8 cellular contexts compared by ENCODE assay signal in genomic region chr6:16690244-16691142, GRCh38.
DNase-seq lines count a peak whose midpoint lies in the region; ATAC-seq and TF ChIP-seq lines count a peak whose summit lies in the region.

No MANE protein-coding gene starts in this region.

- H3K27me3 ChIP-seq in suprapubic skin = no peaks in the 10 kb centered on the region

- peak; percentile 71 for ATAC-seq in GM19035 (IDR thresholded peaks at IDR 0.05; ENCODE audit: unreplicated experiment)
- peak; percentile 68 for ATAC-seq in HG03103 (IDR thresholded peaks at IDR 0.05; ENCODE audit: low read depth, unreplicated experiment)

- TF ChIP-seq CTCF in AG10803 (conservative IDR thresholded peaks at IDR 0.05; ENCODE audit: low read length) (no peak), suprapubic skin (IDR thresholded peaks at IDR 0.05) (no peak)

- peaks cover 76% of the 10 kb centered on the region for H3K4me1 Mint-ChIP-seq in activated T-helper 2 cell treated with anti-CD3 and anti-CD28 coated beads, Interferon-gamma antibody, Interleukin-2, Interleukin-4, amounts not matched to agents 10 μg/mL and 5 μg/mL and 100 μg/mL, durations not matched to agents 14 hours and 24 hours and 36 hours (ENCODE audit: low read depth)

- H3K27ac Mint-ChIP-seq in activated T-helper 2 cell treated with anti-CD3 and anti-CD28 coated beads, Interferon-gamma antibody, Interleukin-2, Interleukin-4, amounts not matched to agents 10 μg/mL and 5 μg/mL and 100 μg/mL, durations not matched to agents 14 hours and 24 hours and 36 hours = peak overlapping the region; percentile 93

- intact Hi-C loops in activated T-helper 2 cell treated with anti-CD3 and anti-CD28 coated beads, Interferon-gamma antibody, Interleukin-2, Interleukin-4, amounts not matched to agents 10 μg/mL and 5 μg/mL and 100 μg/mL, durations not matched to agents 14 hours and 24 hours and 36 hours (cut with micrococcal nuclease) = loop anchor here (1.0 to 10.0 kb wide), 10 partner anchors 9 to 916 kb away; no protein-coding TSS in a partner anchor
- intact Hi-C loops in cardiac septum (cut with DNase I) = no loop called here

- peak overlapping the region; percentile 51 for H3K4me3 Mint-ChIP-seq in activated T-helper 2 cell treated with anti-CD3 and anti-CD28 coated beads, Interferon-gamma antibody, Interleukin-2, Interleukin-4, amounts not matched to agents 10 μg/mL and 5 μg/mL and 100 μg/mL, durations not matched to agents 14 hours and 24 hours and 36 hours (ENCODE audit: low read depth)

- peaks cover 4% of the 10 kb centered on the region for H3K9me3 Mint-ChIP-seq in activated T-helper 2 cell treated with anti-CD3 and anti-CD28 coated beads, Interferon-gamma antibody, Interleukin-2, Interleukin-4, amounts not matched to agents 10 μg/mL and 5 μg/mL and 100 μg/mL, durations not matched to agents 14 hours and 24 hours and 36 hours

- H3K4me1 ChIP-seq in suprapubic skin = peaks cover 8% of the 10 kb centered on the region

- H3K4me3 ChIP-seq in AG10803 (ENCODE audit: low read length) (no peak overlapping the region), suprapubic skin (no peak overlapping the region)

- WGBS in suprapubic skin = 77% methylated on average over 7 of the region's 7 CpGs

- TF ChIP-seq EP300 in suprapubic skin (IDR thresholded peaks at IDR 0.05) = no peak

- peak; percentile 43 for DNase-seq in AG10803 (ENCODE audit: low read depth)
- DNase-seq in activated T-helper 2 cell treated with anti-CD3 and anti-CD28 coated beads, Interferon-gamma antibody, Interleukin-2, Interleukin-4, amounts not matched to agents 10 μg/mL and 5 μg/mL and 100 μg/mL, durations not matched to agents 14 hours and 24 hours and 36 hours (ENCODE audit: low spot score) = no peak
- peak; percentile 74 for DNase-seq in stimulated activated CD8-positive, alpha-beta memory T cell treated with anti-CD3 and anti-CD28 coated beads, Interleukin-4, amount 100 ng/mL, for 48 hours
- DNase-seq in suprapubic skin (ENCODE audit: low spot score in 2 of 2) = no peak
- DNase-seq in NCI-H1105 (lab: John Stamatoyannopoulos, UW) = no peak
- no peak for DNase-seq in cardiac septum (ENCODE audit: low spot score)

- no peaks in the 10 kb centered on the region for H3K27me3 Mint-ChIP-seq in activated T-helper 2 cell treated with anti-CD3 and anti-CD28 coated beads, Interferon-gamma antibody, Interleukin-2, Interleukin-4, amounts not matched to agents 10 μg/mL and 5 μg/mL and 100 μg/mL, durations not matched to agents 14 hours and 24 hours and 36 hours (ENCODE audit: low read depth)

- no peak overlapping the region for H3K27ac ChIP-seq in suprapubic skin

- no peak for TF ChIP-seq POLR2A in suprapubic skin (IDR thresholded peaks at IDR 0.05)

- no peaks in the 10 kb centered on the region for H3K9me3 ChIP-seq in suprapubic skin

- peaks cover 30% of the 10 kb centered on the region for H3K36me3 Mint-ChIP-seq in activated T-helper 2 cell treated with anti-CD3 and anti-CD28 coated beads, Interferon-gamma antibody, Interleukin-2, Interleukin-4, amounts not matched to agents 10 μg/mL and 5 μg/mL and 100 μg/mL, durations not matched to agents 14 hours and 24 hours and 36 hours (ENCODE audit: low read depth)

- no peaks in the 10 kb centered on the region for H3K36me3 ChIP-seq in suprapubic skin

Comparison
In these comparisons a context has a peak if more than half of its experiments do, and no peak if none do; other contexts are left out.
1. DNase-seq: peak in AG10803 (single experiment) and stimulated activated CD8-positive, alpha-beta memory T cell treated with anti-CD3 and anti-CD28 coated beads, Interleukin-4, amount 100 ng/mL, for 48 hours (single experiment); none in activated T-helper 2 cell treated with anti-CD3 and anti-CD28 coated beads, Interferon-gamma antibody, Interleukin-2, Interleukin-4, amounts not matched to agents 10 μg/mL and 5 μg/mL and 100 μg/mL, durations not matched to agents 14 hours and 24 hours and 36 hours (single experiment), suprapubic skin (0 of 2), NCI-H1105 (single experiment) and cardiac septum (single experiment).